34 cellular contexts compared by ENCODE assay signal in the genomic region with DNA sequence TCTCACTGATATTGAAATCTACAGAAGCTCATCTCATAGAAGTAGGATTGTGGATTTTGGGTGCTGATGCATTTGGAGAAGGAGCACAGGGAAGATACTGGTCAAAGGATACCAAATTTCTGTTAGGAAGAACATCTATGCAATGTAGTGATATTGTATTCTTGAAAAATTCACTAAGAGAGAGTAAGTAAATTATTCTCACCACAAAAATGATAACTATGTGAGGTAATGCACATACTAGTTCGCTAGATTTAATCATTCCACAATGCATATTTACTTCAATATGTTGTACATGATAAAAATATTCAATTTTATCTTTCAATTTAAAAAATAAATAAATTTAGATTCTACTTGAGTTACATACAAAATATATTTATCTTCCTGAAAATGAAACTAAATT.
"Had no signal": no experiment of that assay in that cellular context is flagged by ENCODE, and none has a peak within 500 bp of the region (broad histone marks: within the 10 kb centered on the region; RNA-seq: fewer than 3 reads in every experiment).

No MANE protein-coding gene starts in this region.

- H3K4me1 ChIP-seq: adrenal gland, ascending aorta, esophagus squamous epithelium, heart left ventricle had no signal

- H3K4me3 Mint-ChIP-seq: activated CD4-positive, alpha-beta memory T cell treated with anti-CD3 and anti-CD28 coated beads for 36 hours; activated CD4-positive, alpha-beta T cell treated with anti-CD3 and anti-CD28 coated beads for 36 hours; activated CD4-positive, alpha-beta T cell treated with anti-CD3 and anti-CD28 coated beads, Interleukin-2, amount 10 ng/mL, durations not matched to agents 24 days and 14 days; activated CD8-positive, alpha-beta memory T cell treated with anti-CD3 and anti-CD28 coated beads, Interleukin-2, amount 10 ng/mL, durations not matched to agents 7 days and 5 days; activated CD8-positive, alpha-beta T cell treated with anti-CD3 and anti-CD28 coated beads, Interleukin-2, amount 10 ng/mL, durations not matched to agents 7 days and 5 days; activated naive CD4-positive, alpha-beta T cell treated with anti-CD3 and anti-CD28 coated beads for 36 hours; activated naive CD4-positive, alpha-beta T cell treated with anti-CD3 and anti-CD28 coated beads, Interleukin-2, amount 50 U/mL, for 24 hours; activated naive CD8-positive, alpha-beta T cell treated with anti-CD3 and anti-CD28 coated beads for 36 hours; activated naive CD8-positive, alpha-beta T cell treated with anti-CD3 and anti-CD28 coated beads, Interleukin-2, amount 50 U/mL, for 24 hours; activated T-helper 1 cell treated with anti-CD3 and anti-CD28 coated beads, Interleukin-12 subunit alpha, Interleukin-12 subunit beta, Interleukin-2, Interleukin-4 antibody, amounts not matched to agents 30 ng/mL and 10 ng/mL and 1 ng/mL, durations not matched to agents 14 hours and 24 hours and 36 hours; central memory CD8-positive, alpha-beta T cell; effector memory CD8-positive, alpha-beta T cell; T-cell; T-helper 1 cell treated with Interleukin-12 subunit alpha and Interleukin-12 subunit beta and Interleukin-4 antibody, amounts not matched to agents 30 μg/mL and 1 μg/mL, for 36 hours had no signal

- ATAC-seq: activated CD4-positive, alpha-beta T cell treated with anti-CD3 and anti-CD28 coated beads for 36 hours; activated CD8-positive, alpha-beta memory T cell treated with anti-CD3 and anti-CD28 coated beads, Interleukin-2, amount 10 ng/mL, durations not matched to agents 7 days and 5 days; activated CD8-positive, alpha-beta T cell treated with anti-CD3 and anti-CD28 coated beads, Interleukin-2, amount 10 ng/mL, durations not matched to agents 7 days and 5 days; activated naive CD8-positive, alpha-beta T cell treated with anti-CD3 and anti-CD28 coated beads, Interleukin-2, amount 50 U/mL, for 24 hours; effector memory CD8-positive, alpha-beta T cell; heart left ventricle; T-cell had no signal

- H3K4me1 Mint-ChIP-seq: activated CD4-positive, alpha-beta T cell treated with anti-CD3 and anti-CD28 coated beads for 36 hours; activated CD4-positive, alpha-beta T cell treated with anti-CD3 and anti-CD28 coated beads, Interleukin-2, amount 10 ng/mL, durations not matched to agents 24 days and 14 days; activated CD8-positive, alpha-beta memory T cell treated with anti-CD3 and anti-CD28 coated beads, Interleukin-2, amount 10 ng/mL, durations not matched to agents 7 days and 5 days; activated naive CD4-positive, alpha-beta T cell treated with anti-CD3 and anti-CD28 coated beads, Interleukin-2, amount 50 U/mL, for 24 hours; activated naive CD8-positive, alpha-beta T cell treated with anti-CD3 and anti-CD28 coated beads for 36 hours; activated naive CD8-positive, alpha-beta T cell treated with anti-CD3 and anti-CD28 coated beads, Interleukin-2, amount 50 U/mL, for 24 hours; central memory CD8-positive, alpha-beta T cell; T-cell had no signal

- H3K27me3 Mint-ChIP-seq: activated CD4-positive, alpha-beta memory T cell treated with anti-CD3 and anti-CD28 coated beads for 36 hours; activated CD4-positive, alpha-beta T cell treated with anti-CD3 and anti-CD28 coated beads for 36 hours; activated CD4-positive, alpha-beta T cell treated with anti-CD3 and anti-CD28 coated beads, Interleukin-2, amount 10 ng/mL, durations not matched to agents 24 days and 14 days; activated CD8-positive, alpha-beta memory T cell treated with anti-CD3 and anti-CD28 coated beads, Interleukin-2, amount 10 ng/mL, durations not matched to agents 7 days and 5 days; activated naive CD4-positive, alpha-beta T cell treated with anti-CD3 and anti-CD28 coated beads, Interleukin-2, amount 50 U/mL, for 24 hours; activated naive CD8-positive, alpha-beta T cell treated with anti-CD3 and anti-CD28 coated beads for 36 hours; activated naive CD8-positive, alpha-beta T cell treated with anti-CD3 and anti-CD28 coated beads, Interleukin-2, amount 50 U/mL, for 24 hours; central memory CD8-positive, alpha-beta T cell; effector memory CD8-positive, alpha-beta T cell; T-cell had no signal

- H3K27me3 ChIP-seq: adrenal gland, ascending aorta, brain microvascular endothelial cell, esophagus squamous epithelium, heart left ventricle had no signal

- H3K27ac ChIP-seq: adrenal gland, ascending aorta, brain microvascular endothelial cell, esophagus squamous epithelium, heart left ventricle, WERI-Rb-1 had no signal

- H3K4me3 ChIP-seq: adrenal gland, ascending aorta, esophagus squamous epithelium, heart left ventricle had no signal

- H3K27ac Mint-ChIP-seq: activated CD4-positive, alpha-beta memory T cell treated with anti-CD3 and anti-CD28 coated beads for 36 hours; activated CD4-positive, alpha-beta T cell treated with anti-CD3 and anti-CD28 coated beads for 36 hours; activated CD4-positive, alpha-beta T cell treated with anti-CD3 and anti-CD28 coated beads, Interleukin-2, amount 10 ng/mL, durations not matched to agents 24 days and 14 days; activated CD8-positive, alpha-beta memory T cell treated with anti-CD3 and anti-CD28 coated beads, Interleukin-2, amount 10 ng/mL, durations not matched to agents 7 days and 5 days; activated CD8-positive, alpha-beta T cell treated with anti-CD3 and anti-CD28 coated beads, Interleukin-2, amount 10 ng/mL, durations not matched to agents 7 days and 5 days; activated naive CD4-positive, alpha-beta T cell treated with anti-CD3 and anti-CD28 coated beads for 36 hours; activated naive CD4-positive, alpha-beta T cell treated with anti-CD3 and anti-CD28 coated beads, Interleukin-2, amount 50 U/mL, for 24 hours; activated naive CD8-positive, alpha-beta T cell treated with anti-CD3 and anti-CD28 coated beads for 36 hours; activated naive CD8-positive, alpha-beta T cell treated with anti-CD3 and anti-CD28 coated beads, Interleukin-2, amount 50 U/mL, for 24 hours; activated T-helper 1 cell treated with anti-CD3 and anti-CD28 coated beads, Interleukin-12 subunit alpha, Interleukin-12 subunit beta, Interleukin-2, Interleukin-4 antibody, amounts not matched to agents 30 ng/mL and 10 ng/mL and 1 ng/mL, durations not matched to agents 14 hours and 24 hours and 36 hours; activated T-helper 2 cell treated with anti-CD3 and anti-CD28 coated beads, Interferon-gamma antibody, Interleukin-2, Interleukin-4, amounts not matched to agents 10 μg/mL and 5 μg/mL and 100 μg/mL, durations not matched to agents 14 hours and 24 hours and 36 hours; effector memory CD8-positive, alpha-beta T cell; T-cell; T-helper 1 cell treated with Interleukin-12 subunit alpha and Interleukin-12 subunit beta and Interleukin-4 antibody, amounts not matched to agents 30 μg/mL and 1 μg/mL, for 36 hours had no signal

- H3K9me3 ChIP-seq: adrenal gland, ascending aorta, esophagus squamous epithelium had no signal

- H3K36me3 Mint-ChIP-seq: activated CD4-positive, alpha-beta memory T cell treated with anti-CD3 and anti-CD28 coated beads for 36 hours; activated CD8-positive, alpha-beta memory T cell treated with anti-CD3 and anti-CD28 coated beads, Interleukin-2, amount 10 ng/mL, durations not matched to agents 7 days and 5 days; activated naive CD4-positive, alpha-beta T cell treated with anti-CD3 and anti-CD28 coated beads, Interleukin-2, amount 50 U/mL, for 24 hours; activated naive CD8-positive, alpha-beta T cell treated with anti-CD3 and anti-CD28 coated beads for 36 hours; T-cell had no signal

- DNase-seq: activated CD4-positive, alpha-beta memory T cell treated with anti-CD3 and anti-CD28 coated beads for 36 hours; activated CD4-positive, alpha-beta T cell treated with anti-CD3 and anti-CD28 coated beads for 36 hours; activated CD4-positive, alpha-beta T cell treated with anti-CD3 and anti-CD28 coated beads, Interleukin-2, amount 10 ng/mL, durations not matched to agents 24 days and 14 days; activated CD4-positive, CD25-positive, alpha-beta regulatory T cell; activated CD4-positive, CD25-positive, alpha-beta regulatory T cell treated with anti-CD3 and anti-CD28 coated beads, Interleukin-2, amount 50 U/mL, for 72 hours; activated CD8-positive, alpha-beta memory T cell treated with anti-CD3 and anti-CD28 coated beads, Interleukin-2, amount 10 ng/mL, durations not matched to agents 7 days and 5 days; activated CD8-positive, alpha-beta memory T cell treated with anti-CD3 and anti-CD28 coated beads, Interleukin-2, amount 50 U/mL, for 4 hours; activated CD8-positive, alpha-beta T cell treated with anti-CD3 and anti-CD28 coated beads, Interleukin-2, amount 10 ng/mL, durations not matched to agents 7 days and 5 days; activated effector memory CD4-positive, alpha-beta T cell treated with anti-CD3 and anti-CD28 coated beads, Interleukin-2, amount 50 U/mL, for 16 hours; activated naive CD4-positive, alpha-beta T cell treated with anti-CD3 and anti-CD28 coated beads for 36 hours; activated naive CD8-positive, alpha-beta T cell treated with anti-CD3 and anti-CD28 coated beads for 36 hours; activated naive CD8-positive, alpha-beta T cell treated with anti-CD3 and anti-CD28 coated beads, Interleukin-2, amount 50 U/mL, for 24 hours; activated T-cell treated with anti-CD3 and anti-CD28 coated beads, Interleukin-2, amount 50 U/mL, for 1 hour; activated T-cell treated with anti-CD3 and anti-CD28 coated beads, Interleukin-2, amount 50 U/mL, for 48 hours; adrenal gland; amygdala; brain microvascular endothelial cell; cortex of kidney; dermis blood vessel endothelial cell; effector CD4-positive, alpha-beta T cell; effector memory CD8-positive, alpha-beta T cell; erythroblast; esophagus squamous epithelium; glutamatergic neuron; heart left ventricle; T-cell; T1000; WERI-Rb-1 had no signal

- H3K36me3 ChIP-seq: adrenal gland, ascending aorta, brain microvascular endothelial cell, esophagus squamous epithelium, heart left ventricle, WERI-Rb-1 had no signal

- H3K9me3 Mint-ChIP-seq: activated CD4-positive, alpha-beta T cell treated with anti-CD3 and anti-CD28 coated beads, Interleukin-2, amount 10 ng/mL, durations not matched to agents 24 days and 14 days; activated naive CD4-positive, alpha-beta T cell treated with anti-CD3 and anti-CD28 coated beads, Interleukin-2, amount 50 U/mL, for 24 hours; activated T-helper 1 cell treated with anti-CD3 and anti-CD28 coated beads, Interleukin-12 subunit alpha, Interleukin-12 subunit beta, Interleukin-2, Interleukin-4 antibody, amounts not matched to agents 30 ng/mL and 10 ng/mL and 1 ng/mL, durations not matched to agents 14 hours and 24 hours and 36 hours had no signal
